8 cellular contexts compared by ENCODE assay signal in the genomic region with DNA sequence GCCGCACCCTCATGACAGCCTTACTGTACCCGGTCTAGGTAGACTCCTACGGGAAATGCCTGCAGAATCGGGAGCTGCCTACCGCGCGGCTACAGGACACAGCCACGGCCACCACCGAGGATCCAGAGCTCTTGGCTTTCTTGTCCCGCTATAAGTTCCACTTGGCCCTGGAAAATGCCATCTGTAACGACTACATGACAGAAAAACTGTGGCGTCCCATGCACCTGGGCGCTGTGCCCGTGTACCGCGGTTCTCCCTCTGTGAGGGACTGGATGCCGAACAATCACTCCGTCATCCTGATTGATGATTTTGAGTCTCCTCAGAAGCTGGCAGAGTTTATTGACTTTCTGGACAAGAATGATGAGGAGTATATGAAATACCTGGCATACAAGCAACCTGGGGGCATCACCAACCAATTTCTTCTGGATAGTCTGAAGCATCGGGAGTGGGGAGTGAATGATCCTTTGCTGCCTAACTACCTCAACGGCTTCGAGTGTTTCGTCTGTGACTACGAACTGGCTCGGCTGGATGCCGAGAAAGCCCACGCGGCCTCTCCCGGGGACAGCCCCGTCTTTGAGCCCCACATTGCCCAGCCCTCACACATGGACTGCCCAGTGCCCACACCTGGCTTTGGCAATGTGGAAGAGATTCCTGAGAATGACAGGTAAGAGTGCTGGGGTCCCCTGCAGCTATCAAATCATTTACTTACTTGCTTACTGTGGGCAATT. TPM values are rescaled to one million over a fixed set of nuclear protein-coding genes. Genes with fewer than 3 reads are reported as not detected.
DNase-seq lines count a peak whose midpoint lies in the region; ATAC-seq and TF ChIP-seq lines count a peak whose summit lies in the region.

No MANE protein-coding gene starts in this region.

- ATAC-seq in GM21528 (IDR thresholded peaks at IDR 0.05; ENCODE audit: low FRiP score, unreplicated experiment), result peak; percentile 7
- ATAC-seq in GM19467 (IDR thresholded peaks at IDR 0.05; ENCODE audit: unreplicated experiment), result no peak

- peaks cover 0 to 10% of the 10 kb centered on the region in 2 donors for H3K36me3 ChIP-seq in prostate gland

- H3K27ac ChIP-seq in VCaP, result peak overlapping the region; percentile 94
- H3K27ac ChIP-seq in prostate gland, result peak overlapping the region; percentile 95 to 96

- peaks cover 9% of the 10 kb centered on the region for H3K4me1 ChIP-seq in prostate gland (replicated peaks)

- 5% methylated on average over 29 of the region's 29 CpGs for WGBS in prostate gland

- H3K27me3 ChIP-seq in prostate gland (replicated peaks; ENCODE audit: insufficient read depth), result no peaks in the 10 kb centered on the region

- DNase-seq in AG09309 (ENCODE audit: low read depth) (no peak), fibroblast of mammary gland (ENCODE audit: low read depth) (peak; percentile 10), prostate gland (ENCODE audit: low spot score) (no peak), epidermal melanocyte (ENCODE audit: insufficient read length, low spot score) (no peak), NCI-H1436 treated with DMSO at 0.1 percent for 48 hours (lab: John Stamatoyannopoulos, UW) (no peak)

- H3K9me3 ChIP-seq in prostate gland, result no peaks in the 10 kb centered on the region

- TF ChIP-seq CTCF in AG09309 (IDR thresholded peaks at IDR 0.05; ENCODE audit: control insufficient read depth, insufficient read depth, low read depth, low read length, missing control alignments), result no peak
- no peak for TF ChIP-seq CTCF in VCaP (conservative IDR thresholded peaks at IDR 0.05)
- TF ChIP-seq CTCF in fibroblast of mammary gland (conservative IDR thresholded peaks at IDR 0.05; ENCODE audit: control insufficient read depth, insufficient read depth, low read depth, low read length), result no peak
- no peak for TF ChIP-seq CTCF in prostate gland (IDR thresholded peaks at IDR 0.05)

- TF ChIP-seq POLR2A in prostate gland (IDR thresholded peaks at IDR 0.05), result no peak

- H3K4me3 ChIP-seq in AG09309 (ENCODE audit: control insufficient read depth, low read depth, low read length) (peak overlapping the region; percentile 82), fibroblast of mammary gland (ENCODE audit: control insufficient read depth, low read depth, low read length) (peak overlapping the region; percentile 82), prostate gland (peak overlapping the region; percentile 73 to 81)

- intact Hi-C loops in prostate gland (cut with DNase I), result no loop called here

RNA-seq across cellular contexts. Expression of a gene that starts 8.5 kb away (rescaled TPM):
- 10 to 100 TPM; 33.2 to 55.6 TPM for total RNA-seq in prostate gland

RNA-seq across cellular contexts. Expression of a gene that starts 12.1 kb away (rescaled TPM):
- total RNA-seq in prostate gland, result 100 to 1,000 TPM in 1 of 2 donors, 10 to 100 TPM in 1; 80.6 to 246 TPM

RNA-seq across cellular contexts. Expression of a gene that starts 29.1 kb away (rescaled TPM):
- total RNA-seq in prostate gland, result 10 to 100 TPM; 80.7 to 87.6 TPM

RNA-seq across cellular contexts. Expression of a gene that starts 38.1 kb away (rescaled TPM):
- 10 to 100 TPM; 39.7 to 57.4 TPM for total RNA-seq in prostate gland
